8 cellular contexts compared by ENCODE assay signal in genomic region chr12:6603095-6603567, GRCh38. TPM values are rescaled to one million over a fixed set of nuclear protein-coding genes. Genes with fewer than 3 reads are reported as not detected.
DNase-seq lines count a peak whose midpoint lies in the region; ATAC-seq and TF ChIP-seq lines count a peak whose summit lies in the region.

No MANE protein-coding gene starts in this region.

- no peak overlapping the region for H3K9ac ChIP-seq in endodermal cell (ENCODE audit: extremely low read depth, low read length, poor library complexity, severe bottlenecking)

- peaks cover 38% of the 10 kb centered on the region for H3K4me1 Mint-ChIP-seq in activated CD4-positive, alpha-beta T cell treated with anti-CD3 and anti-CD28 coated beads for 36 hours
- peaks cover 30% of the 10 kb centered on the region for H3K4me1 Mint-ChIP-seq in endodermal cell

- H3K27me3 ChIP-seq in endodermal cell (ENCODE audit: control insufficient read depth, insufficient read depth, low read length, poor library complexity, severe bottlenecking) (no peaks in the 10 kb centered on the region), neuron (ENCODE audit: insufficient read depth, low read length) (no peaks in the 10 kb centered on the region)

- H3K4me3 Mint-ChIP-seq in activated CD4-positive, alpha-beta T cell treated with anti-CD3 and anti-CD28 coated beads for 36 hours: no peak overlapping the region
- no peak overlapping the region for H3K4me3 Mint-ChIP-seq in endodermal cell

- no peaks in the 10 kb centered on the region for H3K9me3 ChIP-seq in endodermal cell (ENCODE audit: control insufficient read depth, low read length)
- no peaks in the 10 kb centered on the region for H3K9me3 ChIP-seq in neuron (ENCODE audit: low read length)

- DNase-seq in activated CD4-positive, alpha-beta T cell treated with anti-CD3 and anti-CD28 coated beads for 36 hours: peak; percentile 56
- no peak for DNase-seq in activated CD4-positive, alpha-beta T cell treated with anti-CD3 and anti-CD28 coated beads, Interleukin-2, amount 50 U/mL, for 4 hours
- DNase-seq in T-helper 2 cell (peak in 3 of 5 experiments; percentile 40 to 78 (median 44)), endodermal cell (peak; percentile 67), 8988T (no peak), NCI-H1930 (lab: John Stamatoyannopoulos, UW) (no peak)

- peak overlapping the region; percentile 86 for H3K27ac Mint-ChIP-seq in activated CD4-positive, alpha-beta T cell treated with anti-CD3 and anti-CD28 coated beads for 36 hours
- H3K27ac Mint-ChIP-seq in endodermal cell: peak overlapping the region; percentile 1

- CTCF ChIA-PET in activated CD4-positive, alpha-beta T cell treated with anti-CD3 and anti-CD28 coated beads for 36 hours (lab: Charles Lee): interaction anchor here (0.7 to 3.6 kb wide), 8 partner anchors 15 to 81 kb away, joined by 3 to 12 read pairs (median 4); no protein-coding TSS in a partner anchor

- no peaks in the 10 kb centered on the region for H3K9me3 Mint-ChIP-seq in activated CD4-positive, alpha-beta T cell treated with anti-CD3 and anti-CD28 coated beads for 36 hours (ENCODE audit: low read depth)
- no peaks in the 10 kb centered on the region for H3K9me3 Mint-ChIP-seq in endodermal cell

- H3K27me3 Mint-ChIP-seq in activated CD4-positive, alpha-beta T cell treated with anti-CD3 and anti-CD28 coated beads for 36 hours: no peaks in the 10 kb centered on the region
- no peaks in the 10 kb centered on the region for H3K27me3 Mint-ChIP-seq in endodermal cell (ENCODE audit: insufficient read depth)

- H3K36me3 ChIP-seq in endodermal cell (ENCODE audit: control insufficient read depth, insufficient read depth, low read length) (peaks cover 70% of the 10 kb centered on the region), neuron (ENCODE audit: insufficient read depth, low read length) (peaks cover 70% of the 10 kb centered on the region)

- no peak overlapping the region for H2AFZ ChIP-seq in neuron (ENCODE audit: low read depth, low read length)

- H3K36me3 Mint-ChIP-seq in activated CD4-positive, alpha-beta T cell treated with anti-CD3 and anti-CD28 coated beads for 36 hours (ENCODE audit: low read depth): peaks cover 74% of the 10 kb centered on the region
- peaks cover 69% of the 10 kb centered on the region for H3K36me3 Mint-ChIP-seq in endodermal cell (ENCODE audit: low read depth)

- POLR2A ChIA-PET in activated CD4-positive, alpha-beta T cell treated with anti-CD3 and anti-CD28 coated beads for 36 hours (lab: Charles Lee): interaction anchor here (0.5 to 0.6 kb wide), 2 partner anchors 38 to 248 kb away, joined by 3 read pairs; partner anchors contain the start of gene CDCA3

- WGBS in endodermal cell (ENCODE audit: insufficient coverage in 1 of 2, insufficient read length in 1 of 2), 2 experiments: 68% methylated on average over 3 of the region's 6 CpGs; no CpG with 5 or more reads in 1 of the 2 experiments

- H3K27ac ChIP-seq in endodermal cell (ENCODE audit: low read depth, low read length): peak overlapping the region; percentile 59

- no peak for TF ChIP-seq CTCF in endodermal cell (conservative IDR thresholded peaks at IDR 0.05)

- no peak overlapping the region for H3K4me3 ChIP-seq in endodermal cell (ENCODE audit: low read length)
- peak overlapping the region; percentile 3 for H3K4me3 ChIP-seq in neuron (ENCODE audit: low read length)

- H3K4me1 ChIP-seq in endodermal cell (ENCODE audit: control insufficient read depth, insufficient read depth, low read length) (peaks cover 4% of the 10 kb centered on the region), neuron (ENCODE audit: insufficient read depth, low read length) (peaks cover 39% of the 10 kb centered on the region)

- no peak for ATAC-seq in activated CD4-positive, alpha-beta T cell treated with anti-CD3 and anti-CD28 coated beads for 36 hours
- ATAC-seq in GM19455 (IDR thresholded peaks at IDR 0.05; ENCODE audit: unreplicated experiment): no peak

- intact Hi-C loops in activated CD4-positive, alpha-beta T cell treated with anti-CD3 and anti-CD28 coated beads for 36 hours (cut with DNase I, micrococcal nuclease): no loop called here

RNA-seq across cellular contexts. Expression of gene CHD4, which starts 4.0 kb away (rescaled TPM):
- 100 to 1,000 TPM; 279 to 322 TPM for total RNA-seq in activated CD4-positive, alpha-beta T cell treated with anti-CD3 and anti-CD28 coated beads for 36 hours
- 100 to 1,000 TPM; 276 to 385 TPM for total RNA-seq in endodermal cell
- 300 TPM for polyA plus RNA-seq in endodermal cell (2013, experiment 1 of 2)
- polyA plus RNA-seq in endodermal cell (2013, experiment 2 of 2): 277 TPM

RNA-seq across cellular contexts. Expression of gene LPAR5, which starts 32.6 kb away (rescaled TPM):
- total RNA-seq in activated CD4-positive, alpha-beta T cell treated with anti-CD3 and anti-CD28 coated beads for 36 hours: 1 to 10 TPM; 3.5 TPM
- under 1 TPM; 0.24 to 0.73 TPM for total RNA-seq in endodermal cell
- 0.07 TPM for polyA plus RNA-seq in endodermal cell (2013, experiment 1 of 2)
- not detected for polyA plus RNA-seq in endodermal cell (2013, experiment 2 of 2)

RNA-seq across cellular contexts. Expression of gene NOP2, which starts 35.0 kb away (rescaled TPM):
- 10 to 100 TPM; 93.2 to 97.1 TPM for total RNA-seq in activated CD4-positive, alpha-beta T cell treated with anti-CD3 and anti-CD28 coated beads for 36 hours
- total RNA-seq in endodermal cell: 100 to 1,000 TPM in 1 of 2 donors, 10 to 100 TPM in 1; 51.6 to 135 TPM
- polyA plus RNA-seq in endodermal cell (2013, experiment 1 of 2): 43.2 TPM
- polyA plus RNA-seq in endodermal cell (2013, experiment 2 of 2): 38.9 TPM

RNA-seq across cellular contexts. Expression of gene ACRBP, which starts 44.1 kb away (rescaled TPM):
- 1 to 10 TPM; 1.7 to 3.3 TPM for total RNA-seq in activated CD4-positive, alpha-beta T cell treated with anti-CD3 and anti-CD28 coated beads for 36 hours
- total RNA-seq in endodermal cell: 1 to 10 TPM; 1.9 to 3.9 TPM
- 2.4 TPM for polyA plus RNA-seq in endodermal cell (2013, experiment 1 of 2)
- 2.1 TPM for polyA plus RNA-seq in endodermal cell (2013, experiment 2 of 2)

RNA-seq across cellular contexts. Expression of gene IFFO1, which starts 47.3 kb away (rescaled TPM):
- 1 to 10 TPM; 8.1 to 8.4 TPM for total RNA-seq in activated CD4-positive, alpha-beta T cell treated with anti-CD3 and anti-CD28 coated beads for 36 hours
- 10 to 100 TPM; 10.9 to 30.7 TPM for total RNA-seq in endodermal cell
- polyA plus RNA-seq in endodermal cell (2013, experiment 1 of 2): 16.6 TPM
- 14.0 TPM for polyA plus RNA-seq in endodermal cell (2013, experiment 2 of 2)

Comparison
In these comparisons a context has a peak if more than half of its experiments do, and no peak if none do; other contexts are left out.
1. DNase-seq: peak in activated CD4-positive, alpha-beta T cell treated with anti-CD3 and anti-CD28 coated beads for 36 hours (single experiment), T-helper 2 cell (3 of 5) and endodermal cell (single experiment); none in activated CD4-positive, alpha-beta T cell treated with anti-CD3 and anti-CD28 coated beads, Interleukin-2, amount 50 U/mL, for 4 hours (0 of 2), 8988T (single experiment) and NCI-H1930 (0 of 2).